1 cellular context compared by ENCODE assay signal in the genomic region with DNA sequence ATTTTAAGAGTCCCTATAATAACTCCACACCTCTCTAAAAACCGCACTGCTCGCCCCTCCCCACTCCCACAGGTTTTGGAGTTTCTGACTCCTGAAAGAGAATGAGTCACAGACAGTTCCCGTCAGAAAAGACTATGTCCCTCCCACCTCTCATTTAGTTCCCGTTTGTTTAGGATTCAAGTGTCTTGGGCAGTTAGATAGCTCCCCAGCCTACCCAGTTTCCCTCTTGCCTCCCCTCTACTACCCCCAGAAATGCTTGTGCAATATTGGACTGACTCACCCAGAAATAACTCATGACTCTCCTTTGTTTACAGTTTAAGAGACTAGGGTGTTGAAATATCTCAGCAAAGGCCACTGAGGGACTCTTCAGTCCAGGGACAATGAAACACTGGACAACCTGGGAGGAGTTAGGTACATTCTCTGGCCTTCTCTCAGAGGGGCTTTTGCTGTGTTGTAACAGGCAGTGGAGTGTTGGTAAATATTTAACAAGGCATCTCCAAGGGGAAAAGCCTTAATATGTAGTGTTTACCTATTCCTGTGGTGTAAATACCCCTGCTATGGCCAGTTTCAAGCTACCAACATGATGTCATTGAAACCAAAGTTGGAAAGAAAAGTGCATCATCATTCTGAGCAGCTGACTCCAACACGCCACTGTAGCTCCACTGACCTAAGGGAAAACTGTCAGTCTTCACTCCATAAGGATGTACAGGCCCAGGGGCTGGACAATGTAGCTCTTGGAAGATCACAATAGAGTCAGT.
TF ChIP-seq lines count a peak whose summit lies in the region.

No MANE protein-coding gene starts in this region.

TF ChIP-seq in SK-N-SH, 30 proteins besides CTCF, POLR2A, EP300 and RAD21 (continued from another document):
- TF ChIP-seq GABPA (IDR thresholded peaks at IDR 0.05; ENCODE audit: low read depth), result no peak
- TF ChIP-seq YY1 (IDR thresholded peaks at IDR 0.05; ENCODE audit: low read depth), result no peak
- peak; percentile 27; the same call in 1 of the 2 replicates for TF ChIP-seq TEAD4 (IDR thresholded peaks at IDR 0.05; ENCODE audit: borderline replicate concordance, insufficient read depth)
- TF ChIP-seq, protein P1, sequence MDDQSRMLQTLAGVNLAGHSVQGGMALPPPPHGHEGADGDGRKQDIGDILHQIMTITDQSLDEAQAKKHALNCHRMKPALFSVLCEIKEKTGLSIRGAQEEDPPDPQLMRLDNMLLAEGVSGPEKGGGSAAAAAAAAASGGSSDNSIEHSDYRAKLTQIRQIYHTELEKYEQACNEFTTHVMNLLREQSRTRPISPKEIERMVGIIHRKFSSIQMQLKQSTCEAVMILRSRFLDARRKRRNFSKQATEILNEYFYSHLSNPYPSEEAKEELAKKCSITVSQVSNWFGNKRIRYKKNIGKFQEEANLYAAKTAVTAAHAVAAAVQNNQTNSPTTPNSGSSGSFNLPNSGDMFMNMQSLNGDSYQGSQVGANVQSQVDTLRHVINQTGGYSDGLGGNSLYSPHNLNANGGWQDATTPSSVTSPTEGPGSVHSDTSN (IDR thresholded peaks at IDR 0.05), result 0 out of 2 replicates have a peak, but pooled peaks have one; percentile 34
- TF ChIP-seq, protein P2, sequence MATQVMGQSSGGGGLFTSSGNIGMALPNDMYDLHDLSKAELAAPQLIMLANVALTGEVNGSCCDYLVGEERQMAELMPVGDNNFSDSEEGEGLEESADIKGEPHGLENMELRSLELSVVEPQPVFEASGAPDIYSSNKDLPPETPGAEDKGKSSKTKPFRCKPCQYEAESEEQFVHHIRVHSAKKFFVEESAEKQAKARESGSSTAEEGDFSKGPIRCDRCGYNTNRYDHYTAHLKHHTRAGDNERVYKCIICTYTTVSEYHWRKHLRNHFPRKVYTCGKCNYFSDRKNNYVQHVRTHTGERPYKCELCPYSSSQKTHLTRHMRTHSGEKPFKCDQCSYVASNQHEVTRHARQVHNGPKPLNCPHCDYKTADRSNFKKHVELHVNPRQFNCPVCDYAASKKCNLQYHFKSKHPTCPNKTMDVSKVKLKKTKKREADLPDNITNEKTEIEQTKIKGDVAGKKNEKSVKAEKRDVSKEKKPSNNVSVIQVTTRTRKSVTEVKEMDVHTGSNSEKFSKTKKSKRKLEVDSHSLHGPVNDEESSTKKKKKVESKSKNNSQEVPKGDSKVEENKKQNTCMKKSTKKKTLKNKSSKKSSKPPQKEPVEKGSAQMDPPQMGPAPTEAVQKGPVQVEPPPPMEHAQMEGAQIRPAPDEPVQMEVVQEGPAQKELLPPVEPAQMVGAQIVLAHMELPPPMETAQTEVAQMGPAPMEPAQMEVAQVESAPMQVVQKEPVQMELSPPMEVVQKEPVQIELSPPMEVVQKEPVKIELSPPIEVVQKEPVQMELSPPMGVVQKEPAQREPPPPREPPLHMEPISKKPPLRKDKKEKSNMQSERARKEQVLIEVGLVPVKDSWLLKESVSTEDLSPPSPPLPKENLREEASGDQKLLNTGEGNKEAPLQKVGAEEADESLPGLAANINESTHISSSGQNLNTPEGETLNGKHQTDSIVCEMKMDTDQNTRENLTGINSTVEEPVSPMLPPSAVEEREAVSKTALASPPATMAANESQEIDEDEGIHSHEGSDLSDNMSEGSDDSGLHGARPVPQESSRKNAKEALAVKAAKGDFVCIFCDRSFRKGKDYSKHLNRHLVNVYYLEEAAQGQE (IDR thresholded peaks at IDR 0.05; ENCODE audit: low read depth, low read length), result no peak
- TF ChIP-seq RXRA (IDR thresholded peaks at IDR 0.05; ENCODE audit: borderline replicate concordance, low read depth), result peak; percentile 39; the same call in 1 of the 2 replicates
- no peak for TF ChIP-seq SMC3 (IDR thresholded peaks at IDR 0.05; ENCODE audit: low read depth, low read length)
- TF ChIP-seq EZH2phosphoT487 (IDR thresholded peaks at IDR 0.05; ENCODE audit: borderline replicate concordance, low read depth), result no peak
- TF ChIP-seq CHD2 (IDR thresholded peaks at IDR 0.05; ENCODE audit: low read length, partially characterized antibody), result no peak
- TF ChIP-seq TAF1 (IDR thresholded peaks at IDR 0.05; ENCODE audit: borderline replicate concordance, low read depth, low read length), result peak; percentile 18; the same call in 1 of the 2 replicates
- peak; percentile 41; the same call in 1 of the 2 replicates for TF ChIP-seq MEF2A (IDR thresholded peaks at IDR 0.05; ENCODE audit: borderline replicate concordance, low read depth)
- peak; percentile 4; the same call in 1 of the 2 replicates for TF ChIP-seq NFIC (IDR thresholded peaks at IDR 0.05; ENCODE audit: borderline replicate concordance)
- TF ChIP-seq, protein P3, sequence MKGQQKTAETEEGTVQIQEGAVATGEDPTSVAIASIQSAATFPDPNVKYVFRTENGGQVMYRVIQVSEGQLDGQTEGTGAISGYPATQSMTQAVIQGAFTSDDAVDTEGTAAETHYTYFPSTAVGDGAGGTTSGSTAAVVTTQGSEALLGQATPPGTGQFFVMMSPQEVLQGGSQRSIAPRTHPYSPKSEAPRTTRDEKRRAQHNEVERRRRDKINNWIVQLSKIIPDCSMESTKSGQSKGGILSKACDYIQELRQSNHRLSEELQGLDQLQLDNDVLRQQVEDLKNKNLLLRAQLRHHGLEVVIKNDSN (IDR thresholded peaks at IDR 0.05; ENCODE audit: borderline replicate concordance, low read depth), result no peak
- TF ChIP-seq NRF1 (IDR thresholded peaks at IDR 0.05; ENCODE audit: low read depth, low read length), result no peak
- TF ChIP-seq FOXM1 (IDR thresholded peaks at IDR 0.05; ENCODE audit: low read depth), result no peak
